In the genomic region with DNA sequence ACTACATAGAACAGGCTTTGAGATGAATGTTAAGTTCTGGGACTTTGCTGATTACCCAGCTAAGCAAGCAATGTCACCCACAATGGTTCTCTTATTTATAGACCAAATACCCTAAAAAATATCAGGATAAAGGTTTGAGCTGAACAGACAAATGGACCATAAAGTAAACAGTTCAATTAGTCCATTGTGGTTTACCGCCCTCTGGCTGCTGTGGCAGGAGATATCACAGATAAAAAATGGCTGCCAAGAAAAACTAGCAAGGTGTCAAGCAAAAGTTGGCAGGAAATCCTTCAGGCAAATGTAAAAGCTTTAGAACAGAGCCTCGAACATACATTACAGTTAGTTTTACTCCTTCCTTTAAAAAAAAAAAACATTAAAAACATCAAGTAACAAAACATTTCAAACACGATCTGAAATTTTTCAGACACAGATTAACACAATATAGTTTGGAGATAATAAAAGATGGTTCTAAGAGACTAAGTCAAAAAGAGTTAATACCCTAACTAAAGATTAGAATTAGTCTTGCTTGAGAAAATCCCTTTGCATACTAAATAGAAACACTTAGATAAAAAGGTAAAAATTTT, we compare ENCODE assay signal across 8 cellular contexts. TPM values are rescaled to one million over a fixed set of nuclear protein-coding genes. Genes with fewer than 3 reads are reported as not detected.
DNase-seq lines count a peak whose midpoint lies in the region; ATAC-seq and TF ChIP-seq lines count a peak whose summit lies in the region.

No MANE protein-coding gene starts in this region.

- peaks cover 13% of the 10 kb centered on the region for H4K20me1 ChIP-seq in mammary epithelial cell (ENCODE audit: insufficient read depth, low read length)

- no peak overlapping the region for H3K4me2 ChIP-seq in mammary epithelial cell (ENCODE audit: insufficient read depth, low read depth, low read length)

- no peak overlapping the region for H3K4me3 ChIP-seq in mammary epithelial cell (replicated peaks in 1 of 3; ENCODE audit: insufficient read depth in 1 of 3, low read depth in 2 of 3, low read length in 3 of 3)
- H3K4me3 ChIP-seq in kidney epithelial cell (ENCODE audit: low read depth, low read length) = no peak overlapping the region

- no peaks in the 10 kb centered on the region for H3K36me3 Mint-ChIP-seq in T-helper 17 cell (ENCODE audit: low read depth)

- peaks cover 27% of the 10 kb centered on the region for H3K4me1 Mint-ChIP-seq in T-helper 17 cell

- H3K4me3 Mint-ChIP-seq in T-helper 17 cell = no peak overlapping the region

- intact Hi-C loops in mammary epithelial cell (cut with micrococcal nuclease) = loop anchor here (1.0 to 5.0 kb wide), 5 partner anchors 95 to 361 kb away; no protein-coding TSS in a partner anchor

- no peak overlapping the region for H3K27ac ChIP-seq in mammary epithelial cell (ENCODE audit: insufficient read depth, low read depth, low read length)

- peaks cover 6% of the 10 kb centered on the region for H3K4me1 ChIP-seq in mammary epithelial cell (ENCODE audit: insufficient read depth, low read length)

- H3K79me2 ChIP-seq in mammary epithelial cell (ENCODE audit: insufficient read depth, low read length) = peaks cover 95% of the 10 kb centered on the region

- peaks cover 3% of the 10 kb centered on the region for H3K36me3 ChIP-seq in mammary epithelial cell (ENCODE audit: insufficient read depth, low read length)
- no peaks in the 10 kb centered on the region for H3K36me3 ChIP-seq in kidney epithelial cell (ENCODE audit: control insufficient read depth, insufficient read depth, low read length)

- no peaks in the 10 kb centered on the region for H3K27me3 Mint-ChIP-seq in T-helper 17 cell

- CTCF ChIA-PET in mammary epithelial cell (lab: Charles Lee; ENCODE audit: low non-redundant PET) = interaction anchor here (0.7 to 0.9 kb wide), 2 partner anchors 95 to 221 kb away, joined by 4 to 7 read pairs; no protein-coding TSS in a partner anchor

- ATAC-seq in T-helper 17 cell (peak; percentile 85), HG02678 (IDR thresholded peaks at IDR 0.05; ENCODE audit: unreplicated experiment) (no peak)

- H3K9me3 ChIP-seq in T-helper 17 cell (ENCODE audit: control insufficient read depth, low read length, poor library complexity, severe bottlenecking) (no peaks in the 10 kb centered on the region), mammary epithelial cell (replicated peaks; ENCODE audit: insufficient read depth, low read length) (no peaks in the 10 kb centered on the region)

- 6% methylated on average over 3 of the region's 3 CpGs for WGBS in mammary epithelial cell (ENCODE audit: low coverage, missing lambda C conversion rate)

- BruUV-seq in mammary epithelial cell (replicated peaks; lab: Mats Ljungman, UMichigan) = no TSS peak

- DNase-seq in NCI-H187 treated with DMSO at 0.1 percent for 48 hours (lab: John Stamatoyannopoulos, UW) = peak; percentile 9
- no peak for DNase-seq in NCI-H187 (lab: John Stamatoyannopoulos, UW)
- DNase-seq in NCI-H1105 (lab: John Stamatoyannopoulos, UW) = peak; percentile 61
- DNase-seq in T-helper 17 cell = no peak
- DNase-seq in mammary epithelial cell = peak; percentile 40
- no peak for DNase-seq in kidney epithelial cell (ENCODE audit: low read depth)
- peak in 2 of 3 donors; percentile 2 to 7 for DNase-seq in stimulated activated CD4-positive, alpha-beta T cell treated with anti-CD3 and anti-CD28 coated beads, TNF-alpha, amount 100 ng/mL, for 48 hours (ENCODE audit: low read depth in 3 of 3)

- no peaks in the 10 kb centered on the region for H3K27me3 ChIP-seq in mammary epithelial cell (ENCODE audit: insufficient read depth, low read length)
- H3K27me3 ChIP-seq in kidney epithelial cell (ENCODE audit: control insufficient read depth, insufficient read depth, low read length) = no peaks in the 10 kb centered on the region

- H2AFZ ChIP-seq in mammary epithelial cell (ENCODE audit: low read depth, low read length) = no peak overlapping the region

- in situ Hi-C loops in mammary epithelial cell (cut with MboI; ENCODE audit: low sequenced_read_pairs in 2 of 2) = loop anchor here in 1 of 2 donors (25.0 kb wide), 1 partner anchor 199 kb away; no protein-coding TSS in a partner anchor

- dilution Hi-C loops in mammary epithelial cell (cut with HindIII; ENCODE audit: low sequenced_read_pairs) = no loop called here

- TF ChIP-seq CTCF in mammary epithelial cell (conservative IDR thresholded peaks at IDR 0.05 in 1 of 2, IDR thresholded peaks at IDR 0.05 in 1 of 2; ENCODE audit: extremely low read depth in 1 of 2, insufficient read depth in 1 of 2, low read depth in 1 of 2, low read length in 2 of 2) (peak; percentile 56 to 82), kidney epithelial cell (IDR thresholded peaks at IDR 0.05; ENCODE audit: insufficient read depth, low read length, poor library complexity, severe bottlenecking) (peak; percentile 77)

- H3K9ac ChIP-seq in mammary epithelial cell (ENCODE audit: insufficient read depth, low read length) = no peak overlapping the region

- peak overlapping the region; percentile 76 for H3K27ac Mint-ChIP-seq in T-helper 17 cell

RNA-seq across cellular contexts. Expression of a gene that starts 41.3 kb away (rescaled TPM):
- total RNA-seq in T-helper 17 cell (100 to 1,000 TPM; 184 to 193 TPM), mammary epithelial cell (100 to 1,000 TPM in 1 of 2 donors, 10 to 100 TPM in 1; 85.6 to 140 TPM), kidney epithelial cell (44.9 and 45.9 TPM in 2 replicates)
- 20.5 TPM for polyA plus RNA-seq in mammary epithelial cell
- polyA minus RNA-seq in mammary epithelial cell = 61.0 TPM

Comparison
In these comparisons a context has a peak if more than half of its experiments do, and no peak if none do; other contexts are left out.
1. DNase-seq: peak in NCI-H187 treated with DMSO at 0.1 percent for 48 hours (single experiment), NCI-H1105 (single experiment), mammary epithelial cell (single experiment) and stimulated activated CD4-positive, alpha-beta T cell treated with anti-CD3 and anti-CD28 coated beads, TNF-alpha, amount 100 ng/mL, for 48 hours (2 of 3); none in NCI-H187 (0 of 2), T-helper 17 cell (0 of 3) and kidney epithelial cell (single experiment).